1 cellular context compared by ENCODE assay signal in the genomic region with DNA sequence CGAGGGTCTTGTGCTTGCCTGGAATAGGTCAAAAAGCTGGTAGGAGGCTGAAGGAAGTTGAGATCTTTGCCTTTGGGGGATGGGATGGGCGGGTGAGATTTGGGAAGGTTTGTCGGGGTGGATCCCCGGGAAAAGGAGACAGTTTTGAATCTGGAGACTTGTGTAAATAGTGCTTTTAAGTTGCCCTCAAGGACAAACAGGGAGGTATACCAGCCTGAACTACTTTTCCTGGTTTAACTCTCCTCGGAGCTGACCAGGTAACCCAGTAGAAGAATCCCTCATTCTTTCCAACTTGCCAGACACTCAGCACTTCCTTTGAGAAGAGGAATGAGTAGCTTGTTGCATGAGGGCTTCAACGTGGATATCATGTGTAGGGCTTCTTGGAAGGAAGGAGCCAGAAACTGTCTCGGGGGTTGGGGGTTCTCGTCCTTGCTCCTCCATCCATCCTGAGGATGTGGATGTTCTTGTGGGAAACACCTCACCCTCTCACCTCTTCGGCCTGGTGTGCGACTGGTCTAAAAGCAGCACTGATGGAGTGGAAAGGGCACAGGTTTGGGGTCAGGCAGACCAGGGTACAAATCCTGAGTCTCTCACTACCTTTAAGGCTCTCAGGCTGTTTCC.
A peak's percentile ranks its signal among the peaks of the same experiment; 100 is the strongest.
TF ChIP-seq lines count a peak whose summit lies in the region.

No MANE protein-coding gene starts in this region.

TF ChIP-seq in HepG2, 621 proteins besides CTCF, POLR2A, EP300 and RAD21:
- TF ChIP-seq ZNF562 (CRISPR knock-in tag; IDR thresholded peaks at IDR 0.05; ENCODE audit: borderline replicate concordance) (no peak), SPEN (CRISPR knock-in tag; IDR thresholded peaks at IDR 0.05; ENCODE audit: low read depth) (0 out of 2 replicates have a peak, but pooled peaks have one; percentile 14), HDAC1 (CRISPR knock-in tag; IDR thresholded peaks at IDR 0.05) (peak; percentile 50), MYC (CRISPR knock-in tag; IDR thresholded peaks at IDR 0.05; ENCODE audit: borderline replicate concordance) (0 out of 2 replicates have a peak, but pooled peaks have one; percentile 3), PCBP1 (IDR thresholded peaks at IDR 0.05; ENCODE audit: borderline replicate concordance, low read depth, low read length) (no peak), ASH2L (IDR thresholded peaks at IDR 0.05; ENCODE audit: insufficient read length, low read depth, low read length) (peak; percentile 26), KAT7 (CRISPR knock-in tag; IDR thresholded peaks at IDR 0.05; ENCODE audit: borderline replicate concordance) (0 out of 2 replicates have a peak, but pooled peaks have one; percentile 60)
- TF ChIP-seq, protein P1, sequence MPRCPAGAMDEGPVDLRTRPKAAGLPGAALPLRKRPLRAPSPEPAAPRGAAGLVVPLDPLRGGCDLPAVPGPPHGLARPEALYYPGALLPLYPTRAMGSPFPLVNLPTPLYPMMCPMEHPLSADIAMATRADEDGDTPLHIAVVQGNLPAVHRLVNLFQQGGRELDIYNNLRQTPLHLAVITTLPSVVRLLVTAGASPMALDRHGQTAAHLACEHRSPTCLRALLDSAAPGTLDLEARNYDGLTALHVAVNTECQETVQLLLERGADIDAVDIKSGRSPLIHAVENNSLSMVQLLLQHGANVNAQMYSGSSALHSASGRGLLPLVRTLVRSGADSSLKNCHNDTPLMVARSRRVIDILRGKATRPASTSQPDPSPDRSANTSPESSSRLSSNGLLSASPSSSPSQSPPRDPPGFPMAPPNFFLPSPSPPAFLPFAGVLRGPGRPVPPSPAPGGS (CRISPR knock-in tag; IDR thresholded peaks at IDR 0.05) = 0 out of 2 replicates have a peak, but pooled peaks have one; percentile 12
- TF ChIP-seq, protein P2, sequence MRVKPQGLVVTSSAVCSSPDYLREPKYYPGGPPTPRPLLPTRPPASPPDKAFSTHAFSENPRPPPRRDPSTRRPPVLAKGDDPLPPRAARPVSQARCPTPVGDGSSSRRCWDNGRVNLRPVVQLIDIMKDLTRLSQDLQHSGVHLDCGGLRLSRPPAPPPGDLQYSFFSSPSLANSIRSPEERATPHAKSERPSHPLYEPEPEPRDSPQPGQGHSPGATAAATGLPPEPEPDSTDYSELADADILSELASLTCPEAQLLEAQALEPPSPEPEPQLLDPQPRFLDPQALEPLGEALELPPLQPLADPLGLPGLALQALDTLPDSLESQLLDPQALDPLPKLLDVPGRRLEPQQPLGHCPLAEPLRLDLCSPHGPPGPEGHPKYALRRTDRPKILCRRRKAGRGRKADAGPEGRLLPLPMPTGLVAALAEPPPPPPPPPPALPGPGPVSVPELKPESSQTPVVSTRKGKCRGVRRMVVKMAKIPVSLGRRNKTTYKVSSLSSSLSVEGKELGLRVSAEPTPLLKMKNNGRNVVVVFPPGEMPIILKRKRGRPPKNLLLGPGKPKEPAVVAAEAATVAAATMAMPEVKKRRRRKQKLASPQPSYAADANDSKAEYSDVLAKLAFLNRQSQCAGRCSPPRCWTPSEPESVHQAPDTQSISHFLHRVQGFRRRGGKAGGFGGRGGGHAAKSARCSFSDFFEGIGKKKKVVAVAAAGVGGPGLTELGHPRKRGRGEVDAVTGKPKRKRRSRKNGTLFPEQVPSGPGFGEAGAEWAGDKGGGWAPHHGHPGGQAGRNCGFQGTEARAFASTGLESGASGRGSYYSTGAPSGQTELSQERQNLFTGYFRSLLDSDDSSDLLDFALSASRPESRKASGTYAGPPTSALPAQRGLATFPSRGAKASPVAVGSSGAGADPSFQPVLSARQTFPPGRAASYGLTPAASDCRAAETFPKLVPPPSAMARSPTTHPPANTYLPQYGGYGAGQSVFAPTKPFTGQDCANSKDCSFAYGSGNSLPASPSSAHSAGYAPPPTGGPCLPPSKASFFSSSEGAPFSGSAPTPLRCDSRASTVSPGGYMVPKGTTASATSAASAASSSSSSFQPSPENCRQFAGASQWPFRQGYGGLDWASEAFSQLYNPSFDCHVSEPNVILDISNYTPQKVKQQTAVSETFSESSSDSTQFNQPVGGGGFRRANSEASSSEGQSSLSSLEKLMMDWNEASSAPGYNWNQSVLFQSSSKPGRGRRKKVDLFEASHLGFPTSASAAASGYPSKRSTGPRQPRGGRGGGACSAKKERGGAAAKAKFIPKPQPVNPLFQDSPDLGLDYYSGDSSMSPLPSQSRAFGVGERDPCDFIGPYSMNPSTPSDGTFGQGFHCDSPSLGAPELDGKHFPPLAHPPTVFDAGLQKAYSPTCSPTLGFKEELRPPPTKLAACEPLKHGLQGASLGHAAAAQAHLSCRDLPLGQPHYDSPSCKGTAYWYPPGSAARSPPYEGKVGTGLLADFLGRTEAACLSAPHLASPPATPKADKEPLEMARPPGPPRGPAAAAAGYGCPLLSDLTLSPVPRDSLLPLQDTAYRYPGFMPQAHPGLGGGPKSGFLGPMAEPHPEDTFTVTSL (CRISPR knock-in tag; IDR thresholded peaks at IDR 0.05; ENCODE audit: borderline replicate concordance) = peak; percentile 28; the same call in 1 of the 2 replicates
TF ChIP-seq in HepG2: peak in this region for 7.
